ENCODE assay signal across 12 cellular contexts in the genomic region with DNA sequence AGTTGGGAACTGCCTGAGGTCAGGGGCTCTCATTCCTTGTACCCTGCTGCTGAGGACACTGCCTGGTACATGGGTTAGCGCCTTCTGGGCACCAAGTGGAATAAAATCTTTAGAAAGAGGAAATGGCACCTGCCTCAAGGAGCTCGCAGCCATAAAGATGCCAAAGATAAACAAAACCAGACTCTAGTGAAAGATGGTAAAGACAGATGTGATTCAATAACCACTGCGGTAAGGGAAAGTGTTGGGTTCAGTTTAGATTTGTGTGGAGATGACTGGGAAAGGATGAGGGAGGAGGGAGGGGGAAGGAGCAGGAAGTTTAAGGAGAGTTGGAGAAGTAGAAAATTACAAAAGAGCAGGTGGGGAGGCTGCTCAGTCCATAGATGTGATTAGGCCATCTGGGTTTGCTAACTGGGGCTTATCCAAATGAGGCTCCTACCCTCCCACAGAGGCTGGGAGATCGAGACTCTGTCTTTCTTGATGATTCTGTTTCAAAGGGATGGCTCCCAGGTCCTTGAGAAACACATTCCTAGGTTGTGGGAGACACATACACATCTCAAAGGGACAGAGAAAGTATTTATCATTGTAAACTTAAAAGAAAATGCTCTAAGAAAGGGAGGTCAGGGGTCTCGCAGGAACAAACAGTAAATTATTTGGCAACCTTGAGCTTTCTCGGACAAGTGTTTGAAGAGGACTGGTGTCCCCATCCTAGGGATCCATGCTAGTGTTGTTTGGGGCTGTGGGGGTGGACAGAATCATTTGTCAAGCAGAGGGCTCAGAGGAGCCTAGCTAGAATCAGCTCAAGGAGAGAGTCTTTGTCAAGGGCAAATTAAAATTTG.
DNase-seq lines count a peak whose midpoint lies in the region; ATAC-seq and TF ChIP-seq lines count a peak whose summit lies in the region.
"Had no signal": no experiment of that assay in that cellular context is flagged by ENCODE, and none has a peak within 500 bp of the region (broad histone marks: within the 10 kb centered on the region; RNA-seq: fewer than 3 reads in every experiment).

No MANE protein-coding gene starts in this region.

- DNase-seq in Caco-2 (peak in 1 of 2 experiments; percentile 37), NT2/D1 (ENCODE audit: low read depth, low spot score) (peak; percentile 87), left colon (no peak), NCI-H526 (lab: John Stamatoyannopoulos, UW) (no peak), NCI-H2029 (lab: John Stamatoyannopoulos, UW) (no peak), mesothelial cell of epicardium (ENCODE audit: low spot score in 2 of 2, unreplicated experiment in 2 of 2) (no peak), epidermal melanocyte (ENCODE audit: insufficient read length, low spot score) (no peak)
- DNase-seq: activated effector memory CD4-positive, alpha-beta T cell treated with Interleukin-2 at 50 U/mL for 16 hours; CD4-positive, alpha-beta T cell; NCI-H187 treated with DMSO at 0.1 percent for 48 hours; uterus had no signal

- H3K9me3 ChIP-seq in Caco-2 (no peaks in the 10 kb centered on the region), NT2/D1 (ENCODE audit: insufficient read depth, low read length) (no peaks in the 10 kb centered on the region)
- H3K9me3 ChIP-seq: uterus had no signal

- H3K4me3 ChIP-seq in Caco-2 (ENCODE audit: low read depth, low read length) (no peak overlapping the region), NT2/D1 (ENCODE audit: insufficient read length, low read depth) (no peak overlapping the region)
- H3K4me3 ChIP-seq: uterus had no signal

- H3K27ac Mint-ChIP-seq in Caco-2 (ENCODE audit: unreplicated experiment) (peak overlapping the region; percentile 54), mesothelial cell of epicardium (no peak overlapping the region)
- H3K27ac Mint-ChIP-seq: CD4-positive, alpha-beta T cell had no signal

- TF ChIP-seq CTCF in Caco-2 (IDR thresholded peaks at IDR 0.05; ENCODE audit: insufficient read depth in 1 of 2, low read depth in 1 of 2, low read length in 1 of 2, severe bottlenecking in 1 of 2, unreplicated experiment in 1 of 2), result no peak
- no peak for TF ChIP-seq CTCF in mesothelial cell of epicardium (IDR thresholded peaks at IDR 0.05; ENCODE audit: unreplicated experiment)

- peaks cover 25% of the 10 kb centered on the region for H3K4me1 Mint-ChIP-seq in Caco-2 (ENCODE audit: low read depth, unreplicated experiment)
- H3K4me1 Mint-ChIP-seq in mesothelial cell of epicardium, result no peaks in the 10 kb centered on the region

- H3K4me3 Mint-ChIP-seq in Caco-2 (ENCODE audit: unreplicated experiment) (no peak overlapping the region), mesothelial cell of epicardium (no peak overlapping the region)
- H3K4me3 Mint-ChIP-seq: CD4-positive, alpha-beta T cell had no signal

- H3K36me3 Mint-ChIP-seq in Caco-2 (ENCODE audit: insufficient read depth, unreplicated experiment), result peaks cover 28% of the 10 kb centered on the region
- H3K36me3 Mint-ChIP-seq in mesothelial cell of epicardium, result peaks cover 19% of the 10 kb centered on the region

- no TSS peak for BruUV-seq in Caco-2 (replicated peaks; lab: Mats Ljungman, UMichigan)

- CTCF ChIA-PET in Caco-2 (lab: Charles Lee), result interaction anchor here (0.9 kb wide), 1 partner anchor 12 kb away, joined by 9 read pairs; no protein-coding TSS in a partner anchor

- H3K27me3 ChIP-seq in Caco-2 (replicated peaks; ENCODE audit: control insufficient read depth, insufficient read depth, low read length), result no peaks in the 10 kb centered on the region
- no peaks in the 10 kb centered on the region for H3K27me3 ChIP-seq in NT2/D1 (ENCODE audit: insufficient read depth, insufficient read length)
- H3K27me3 ChIP-seq: uterus had no signal

- intact Hi-C loops in Caco-2 (cut with micrococcal nuclease; ENCODE audit: unreplicated experiment), result loop anchor here (1.0 kb wide), 1 partner anchor 19 kb away; no protein-coding TSS in a partner anchor
- intact Hi-C loops in left colon (cut with DNase I, micrococcal nuclease), result no loop called here

- H3K27me3 Mint-ChIP-seq in Caco-2 (ENCODE audit: insufficient read depth, unreplicated experiment), result no peaks in the 10 kb centered on the region
- H3K27me3 Mint-ChIP-seq in mesothelial cell of epicardium (ENCODE audit: low read depth), result no peaks in the 10 kb centered on the region
- H3K27me3 Mint-ChIP-seq: CD4-positive, alpha-beta T cell had no signal

- H3K9me3 Mint-ChIP-seq in Caco-2 (ENCODE audit: unreplicated experiment) (peaks cover 12% of the 10 kb centered on the region), mesothelial cell of epicardium (no peaks in the 10 kb centered on the region)
- H3K9me3 Mint-ChIP-seq: CD4-positive, alpha-beta T cell had no signal

- ATAC-seq in GM21381 (IDR thresholded peaks at IDR 0.05; ENCODE audit: unreplicated experiment) (peak; percentile 16), left colon (peak; percentile 81)

- H3K36me3 ChIP-seq in Caco-2 (ENCODE audit: control insufficient read depth, insufficient read depth, low read length) (peaks cover 1% of the 10 kb centered on the region), NT2/D1 (ENCODE audit: insufficient read depth, insufficient read length, low read length) (peaks cover 17% of the 10 kb centered on the region)
- H3K36me3 ChIP-seq: uterus had no signal

- H3K4me1 ChIP-seq in Caco-2 (no peaks in the 10 kb centered on the region), NT2/D1 (ENCODE audit: insufficient read depth, insufficient read length) (peaks cover 6% of the 10 kb centered on the region)
- H3K4me1 ChIP-seq: uterus had no signal

- POLR2A ChIA-PET in Caco-2 (lab: Charles Lee), result interaction anchor here (0.7 to 1.1 kb wide), 3 partner anchors 66 to 99 kb away, joined by 7 to 18 read pairs (median 16); partner anchors contain the start of gene MORC3

- peak overlapping the region; percentile 2 for H3K9ac ChIP-seq in NT2/D1 (ENCODE audit: insufficient read length, low read depth)
